ENCODE assay signal across 1 cellular context in the genomic region with DNA sequence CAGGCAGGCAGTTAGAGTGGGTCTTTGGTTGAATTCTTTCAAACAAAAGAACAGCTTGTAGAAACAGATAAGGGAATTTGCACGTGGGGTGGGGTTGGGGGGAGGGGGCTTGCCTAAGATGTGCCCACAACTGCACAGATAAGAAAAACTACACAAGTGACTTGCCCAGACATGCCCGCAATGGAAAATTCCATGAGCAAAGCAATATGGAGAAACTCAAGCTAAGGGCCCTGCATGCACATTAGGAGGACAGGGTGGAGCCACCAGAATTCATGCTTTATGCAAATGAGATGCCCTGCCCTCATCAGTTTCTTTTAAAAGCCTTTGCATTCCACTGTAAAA.
TF ChIP-seq lines count a peak whose summit lies in the region.

No MANE protein-coding gene starts in this region.

TF ChIP-seq in GM23338, 12 proteins besides CTCF, POLR2A, EP300 and RAD21 (continued from another document):
- TF ChIP-seq, protein P1, sequence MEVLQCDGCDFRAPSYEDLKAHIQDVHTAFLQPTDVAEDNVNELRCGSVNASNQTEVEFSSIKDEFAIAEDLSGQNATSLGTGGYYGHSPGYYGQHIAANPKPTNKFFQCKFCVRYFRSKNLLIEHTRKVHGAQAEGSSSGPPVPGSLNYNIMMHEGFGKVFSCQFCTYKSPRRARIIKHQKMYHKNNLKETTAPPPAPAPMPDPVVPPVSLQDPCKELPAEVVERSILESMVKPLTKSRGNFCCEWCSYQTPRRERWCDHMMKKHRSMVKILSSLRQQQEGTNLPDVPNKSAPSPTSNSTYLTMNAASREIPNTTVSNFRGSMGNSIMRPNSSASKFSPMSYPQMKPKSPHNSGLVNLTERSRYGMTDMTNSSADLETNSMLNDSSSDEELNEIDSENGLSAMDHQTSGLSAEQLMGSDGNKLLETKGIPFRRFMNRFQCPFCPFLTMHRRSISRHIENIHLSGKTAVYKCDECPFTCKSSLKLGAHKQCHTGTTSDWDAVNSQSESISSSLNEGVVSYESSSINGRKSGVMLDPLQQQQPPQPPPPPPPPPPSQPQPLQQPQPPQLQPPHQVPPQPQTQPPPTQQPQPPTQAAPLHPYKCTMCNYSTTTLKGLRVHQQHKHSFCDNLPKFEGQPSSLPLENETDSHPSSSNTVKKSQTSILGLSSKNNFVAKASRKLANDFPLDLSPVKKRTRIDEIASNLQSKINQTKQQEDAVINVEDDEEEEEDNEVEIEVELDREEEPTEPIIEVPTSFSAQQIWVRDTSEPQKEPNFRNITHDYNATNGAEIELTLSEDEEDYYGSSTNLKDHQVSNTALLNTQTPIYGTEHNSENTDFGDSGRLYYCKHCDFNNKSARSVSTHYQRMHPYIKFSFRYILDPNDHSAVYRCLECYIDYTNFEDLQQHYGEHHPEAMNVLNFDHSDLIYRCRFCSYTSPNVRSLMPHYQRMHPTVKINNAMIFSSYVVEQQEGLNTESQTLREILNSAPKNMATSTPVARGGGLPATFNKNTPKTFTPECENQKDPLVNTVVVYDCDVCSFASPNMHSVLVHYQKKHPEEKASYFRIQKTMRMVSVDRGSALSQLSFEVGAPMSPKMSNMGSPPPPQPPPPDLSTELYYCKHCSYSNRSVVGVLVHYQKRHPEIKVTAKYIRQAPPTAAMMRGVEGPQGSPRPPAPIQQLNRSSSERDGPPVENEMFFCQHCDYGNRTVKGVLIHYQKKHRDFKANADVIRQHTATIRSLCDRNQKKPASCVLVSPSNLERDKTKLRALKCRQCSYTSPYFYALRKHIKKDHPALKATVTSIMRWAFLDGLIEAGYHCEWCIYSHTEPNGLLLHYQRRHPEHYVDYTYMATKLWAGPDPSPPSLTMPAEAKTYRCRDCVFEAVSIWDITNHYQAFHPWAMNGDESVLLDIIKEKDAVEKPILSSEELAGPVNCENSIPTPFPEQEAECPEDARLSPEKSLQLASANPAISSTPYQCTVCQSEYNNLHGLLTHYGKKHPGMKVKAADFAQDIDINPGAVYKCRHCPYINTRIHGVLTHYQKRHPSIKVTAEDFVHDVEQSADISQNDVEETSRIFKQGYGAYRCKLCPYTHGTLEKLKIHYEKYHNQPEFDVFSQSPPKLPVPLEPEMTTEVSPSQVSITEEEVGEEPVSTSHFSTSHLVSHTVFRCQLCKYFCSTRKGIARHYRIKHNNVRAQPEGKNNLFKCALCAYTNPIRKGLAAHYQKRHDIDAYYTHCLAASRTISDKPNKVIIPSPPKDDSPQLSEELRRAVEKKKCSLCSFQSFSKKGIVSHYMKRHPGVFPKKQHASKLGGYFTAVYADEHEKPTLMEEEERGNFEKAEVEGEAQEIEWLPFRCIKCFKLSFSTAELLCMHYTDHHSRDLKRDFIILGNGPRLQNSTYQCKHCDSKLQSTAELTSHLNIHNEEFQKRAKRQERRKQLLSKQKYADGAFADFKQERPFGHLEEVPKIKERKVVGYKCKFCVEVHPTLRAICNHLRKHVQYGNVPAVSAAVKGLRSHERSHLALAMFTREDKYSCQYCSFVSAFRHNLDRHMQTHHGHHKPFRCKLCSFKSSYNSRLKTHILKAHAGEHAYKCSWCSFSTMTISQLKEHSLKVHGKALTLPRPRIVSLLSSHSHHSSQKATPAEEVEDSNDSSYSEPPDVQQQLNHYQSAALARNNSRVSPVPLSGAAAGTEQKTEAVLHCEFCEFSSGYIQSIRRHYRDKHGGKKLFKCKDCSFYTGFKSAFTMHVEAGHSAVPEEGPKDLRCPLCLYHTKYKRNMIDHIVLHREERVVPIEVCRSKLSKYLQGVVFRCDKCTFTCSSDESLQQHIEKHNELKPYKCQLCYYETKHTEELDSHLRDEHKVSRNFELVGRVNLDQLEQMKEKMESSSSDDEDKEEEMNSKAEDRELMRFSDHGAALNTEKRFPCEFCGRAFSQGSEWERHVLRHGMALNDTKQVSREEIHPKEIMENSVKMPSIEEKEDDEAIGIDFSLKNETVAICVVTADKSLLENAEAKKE (CRISPR knock-in tag; IDR thresholded peaks at IDR 0.05): no peak
- TF ChIP-seq CREB1 (CRISPR knock-in tag; IDR thresholded peaks at IDR 0.05; ENCODE audit: low read depth): no peak
- TF ChIP-seq, protein P2, sequence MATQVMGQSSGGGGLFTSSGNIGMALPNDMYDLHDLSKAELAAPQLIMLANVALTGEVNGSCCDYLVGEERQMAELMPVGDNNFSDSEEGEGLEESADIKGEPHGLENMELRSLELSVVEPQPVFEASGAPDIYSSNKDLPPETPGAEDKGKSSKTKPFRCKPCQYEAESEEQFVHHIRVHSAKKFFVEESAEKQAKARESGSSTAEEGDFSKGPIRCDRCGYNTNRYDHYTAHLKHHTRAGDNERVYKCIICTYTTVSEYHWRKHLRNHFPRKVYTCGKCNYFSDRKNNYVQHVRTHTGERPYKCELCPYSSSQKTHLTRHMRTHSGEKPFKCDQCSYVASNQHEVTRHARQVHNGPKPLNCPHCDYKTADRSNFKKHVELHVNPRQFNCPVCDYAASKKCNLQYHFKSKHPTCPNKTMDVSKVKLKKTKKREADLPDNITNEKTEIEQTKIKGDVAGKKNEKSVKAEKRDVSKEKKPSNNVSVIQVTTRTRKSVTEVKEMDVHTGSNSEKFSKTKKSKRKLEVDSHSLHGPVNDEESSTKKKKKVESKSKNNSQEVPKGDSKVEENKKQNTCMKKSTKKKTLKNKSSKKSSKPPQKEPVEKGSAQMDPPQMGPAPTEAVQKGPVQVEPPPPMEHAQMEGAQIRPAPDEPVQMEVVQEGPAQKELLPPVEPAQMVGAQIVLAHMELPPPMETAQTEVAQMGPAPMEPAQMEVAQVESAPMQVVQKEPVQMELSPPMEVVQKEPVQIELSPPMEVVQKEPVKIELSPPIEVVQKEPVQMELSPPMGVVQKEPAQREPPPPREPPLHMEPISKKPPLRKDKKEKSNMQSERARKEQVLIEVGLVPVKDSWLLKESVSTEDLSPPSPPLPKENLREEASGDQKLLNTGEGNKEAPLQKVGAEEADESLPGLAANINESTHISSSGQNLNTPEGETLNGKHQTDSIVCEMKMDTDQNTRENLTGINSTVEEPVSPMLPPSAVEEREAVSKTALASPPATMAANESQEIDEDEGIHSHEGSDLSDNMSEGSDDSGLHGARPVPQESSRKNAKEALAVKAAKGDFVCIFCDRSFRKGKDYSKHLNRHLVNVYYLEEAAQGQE (IDR thresholded peaks at IDR 0.05; ENCODE audit: unreplicated experiment): no peak
- no peak for TF ChIP-seq EZH2 (IDR thresholded peaks at IDR 0.05; ENCODE audit: low read depth, unreplicated experiment)
- TF ChIP-seq ZNF114 (CRISPR knock-in tag; IDR thresholded peaks at IDR 0.05): no peak
- TF ChIP-seq ZNF331 (CRISPR knock-in tag; IDR thresholded peaks at IDR 0.05; ENCODE audit: low read depth): no peak
- TF ChIP-seq, protein P3, sequence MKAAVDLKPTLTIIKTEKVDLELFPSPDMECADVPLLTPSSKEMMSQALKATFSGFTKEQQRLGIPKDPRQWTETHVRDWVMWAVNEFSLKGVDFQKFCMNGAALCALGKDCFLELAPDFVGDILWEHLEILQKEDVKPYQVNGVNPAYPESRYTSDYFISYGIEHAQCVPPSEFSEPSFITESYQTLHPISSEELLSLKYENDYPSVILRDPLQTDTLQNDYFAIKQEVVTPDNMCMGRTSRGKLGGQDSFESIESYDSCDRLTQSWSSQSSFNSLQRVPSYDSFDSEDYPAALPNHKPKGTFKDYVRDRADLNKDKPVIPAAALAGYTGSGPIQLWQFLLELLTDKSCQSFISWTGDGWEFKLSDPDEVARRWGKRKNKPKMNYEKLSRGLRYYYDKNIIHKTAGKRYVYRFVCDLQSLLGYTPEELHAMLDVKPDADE (IDR thresholded peaks at IDR 0.05): no peak
